In genomic region chr1:226046240-226046639, GRCh38 we compare ENCODE assay signal across 17 cellular contexts. TPM values are rescaled to one million over a fixed set of nuclear protein-coding genes. Genes with fewer than 3 reads are reported as not detected.
DNase-seq lines count a peak whose midpoint lies in the region; ATAC-seq and TF ChIP-seq lines count a peak whose summit lies in the region.
"Had no signal": no experiment of that assay in that cellular context is flagged by ENCODE, and none has a peak within 500 bp of the region (broad histone marks: within the 10 kb centered on the region; RNA-seq: fewer than 3 reads in every experiment).

No MANE protein-coding gene starts in this region.

- peaks cover 57% of the 10 kb centered on the region for H3K4me1 Mint-ChIP-seq in dendritic cell treated with granulocyte-macrophage colony-stimulating factor and Interleukin-4, amounts not matched to agents 40 ng/mL and 50 ng/mL, for 4 days (ENCODE audit: low read depth)

- DNase-seq in Daoy (ENCODE audit: low read depth) = peak; percentile 88
- DNase-seq in PC-9 = peak in 1 of 2 experiments; percentile 14
- DNase-seq in right lobe of liver = no peak
- DNase-seq in activated naive CD4-positive, alpha-beta T cell (lab: John Stamatoyannopoulos, UW) = no peak
- no peak for DNase-seq in upper lobe of left lung
- DNase-seq: activated CD4-positive, alpha-beta T cell treated with anti-CD3 and anti-CD28 coated beads for 4 hours; activated T-cell treated with anti-CD3 and anti-CD28 coated beads, Interleukin-2, amount 50 U/mL, for 4 hours; DMS79 treated with DMSO at 0.1 percent for 48 hours; kidney glomerular epithelial cell; NCI-H1417 treated with DMSO at 0.1 percent for 48 hours; NCI-H345; T-cell had no signal

- no peak overlapping the region for H3K4me3 Mint-ChIP-seq in dendritic cell treated with granulocyte-macrophage colony-stimulating factor and Interleukin-4, amounts not matched to agents 40 ng/mL and 50 ng/mL, for 4 days
- H3K4me3 Mint-ChIP-seq: activated T-cell treated with anti-CD3 and anti-CD28 coated beads, Interleukin-2, amount 50 U/mL, for 4 hours; T-cell; type B pancreatic cell had no signal

- no peaks in the 10 kb centered on the region for H3K27me3 Mint-ChIP-seq in dendritic cell treated with granulocyte-macrophage colony-stimulating factor and Interleukin-4, amounts not matched to agents 40 ng/mL and 50 ng/mL, for 4 days
- H3K27me3 Mint-ChIP-seq: type B pancreatic cell had no signal

- TF ChIP-seq POLR2A in right lobe of liver (IDR thresholded peaks at IDR 0.05) = no peak
- TF ChIP-seq POLR2A in upper lobe of left lung (IDR thresholded peaks at IDR 0.05) = peak in 1 of 4 donors; percentile 7

- no peaks in the 10 kb centered on the region for H4K20me1 ChIP-seq in PC-9 (ENCODE audit: insufficient read depth)

- H3F3A ChIP-seq in PC-9 (ENCODE audit: insufficient read depth, low read depth) = no peaks in the 10 kb centered on the region

- H3K9me3 Mint-ChIP-seq in dendritic cell treated with granulocyte-macrophage colony-stimulating factor and Interleukin-4, amounts not matched to agents 40 ng/mL and 50 ng/mL, for 4 days = peaks cover 6% of the 10 kb centered on the region
- H3K9me3 Mint-ChIP-seq: activated T-cell treated with anti-CD3 and anti-CD28 coated beads, Interleukin-2, amount 50 U/mL, for 4 hours; T-cell; type B pancreatic cell had no signal

- TSS peak; percentile 24 for BruUV-seq in PC-9 (replicated peaks; lab: Mats Ljungman, UMichigan)

- peak in 3 of 4 donors; percentile 55 to 67 (median 59) for ATAC-seq in right lobe of liver
- ATAC-seq in GM18861 (IDR thresholded peaks at IDR 0.05; ENCODE audit: unreplicated experiment) = no peak
- no peak for ATAC-seq in GM18520 (IDR thresholded peaks at IDR 0.05; ENCODE audit: unreplicated experiment)
- ATAC-seq in upper lobe of left lung (ENCODE audit: low FRiP score in 2 of 2) = no peak
- ATAC-seq: activated T-cell treated with anti-CD3 and anti-CD28 coated beads, Interleukin-2, amount 50 U/mL, for 4 hours; T-cell had no signal

- TF ChIP-seq CTCF in PC-9 (conservative IDR thresholded peaks at IDR 0.05) = no peak
- no peak for TF ChIP-seq CTCF in right lobe of liver (IDR thresholded peaks at IDR 0.05)
- TF ChIP-seq CTCF in upper lobe of left lung (IDR thresholded peaks at IDR 0.05) = no peak

- no peaks in the 10 kb centered on the region for H3K9me3 ChIP-seq in PC-9 (ENCODE audit: insufficient read depth, low read depth)
- H3K9me3 ChIP-seq in right lobe of liver = no peaks in the 10 kb centered on the region
- H3K9me3 ChIP-seq in upper lobe of left lung = no peaks in the 10 kb centered on the region
- H3K9me3 ChIP-seq: adrenal gland had no signal

- POLR2A ChIA-PET in PC-9 (lab: Charles Lee; ENCODE audit: unreplicated experiment) = no interaction called here

- no peaks in the 10 kb centered on the region for H3K79me2 ChIP-seq in PC-9 (ENCODE audit: low read depth)

- no peak overlapping the region for H3K4me2 ChIP-seq in PC-9

- intact Hi-C loops in PC-9 (cut with micrococcal nuclease; ENCODE audit: unreplicated experiment) (no loop called here), right lobe of liver (cut with DNase I) (no loop called here)
- intact Hi-C loops in dendritic cell treated with granulocyte-macrophage colony-stimulating factor and Interleukin-4, amounts not matched to agents 40 ng/mL and 50 ng/mL, for 4 days (cut with micrococcal nuclease) = loop anchor here (2.0 kb wide), 1 partner anchor 15 kb away; no protein-coding TSS in a partner anchor

- no peak for TF ChIP-seq EP300 in upper lobe of left lung (IDR thresholded peaks at IDR 0.05)

- peak overlapping the region; percentile 26 for H3K27ac Mint-ChIP-seq in dendritic cell treated with granulocyte-macrophage colony-stimulating factor and Interleukin-4, amounts not matched to agents 40 ng/mL and 50 ng/mL, for 4 days
- H3K27ac Mint-ChIP-seq: T-cell, type B pancreatic cell had no signal

- H3K36me3 Mint-ChIP-seq in dendritic cell treated with granulocyte-macrophage colony-stimulating factor and Interleukin-4, amounts not matched to agents 40 ng/mL and 50 ng/mL, for 4 days (ENCODE audit: low read depth) = no peaks in the 10 kb centered on the region
- H3K36me3 Mint-ChIP-seq: type B pancreatic cell had no signal

- H3K27me3 ChIP-seq in PC-9 (ENCODE audit: insufficient read depth, low read depth) (0 out of 2 replicates have a peak, but pooled peaks cover 2% of the 10 kb centered on the region), right lobe of liver (no peaks in the 10 kb centered on the region), upper lobe of left lung (no peaks in the 10 kb centered on the region)
- H3K27me3 ChIP-seq: adrenal gland had no signal

- no peaks in the 10 kb centered on the region for H3K4me1 ChIP-seq in PC-9 (replicated peaks; ENCODE audit: insufficient read depth)
- H3K4me1 ChIP-seq in right lobe of liver = no peaks in the 10 kb centered on the region
- no peaks in the 10 kb centered on the region for H3K4me1 ChIP-seq in upper lobe of left lung
- H3K4me1 ChIP-seq: adrenal gland had no signal

- 63% methylated on average over 5 of the region's 6 CpGs for WGBS in right lobe of liver (ENCODE audit: insufficient coverage, low coverage, low lambda C conversion rate, missing lambda C conversion rate)
- 88 to 91% methylated on average over 6 of the region's 6 CpGs for WGBS in upper lobe of left lung, 2 donors

- CTCF ChIA-PET in PC-9 (lab: Charles Lee) = no interaction called here

- H3K4me3 ChIP-seq in PC-9 = no peak overlapping the region
- no peak overlapping the region for H3K4me3 ChIP-seq in right lobe of liver
- no peak overlapping the region for H3K4me3 ChIP-seq in upper lobe of left lung
- H3K4me3 ChIP-seq: adrenal gland had no signal

- H3K27ac ChIP-seq in PC-9 = no peak overlapping the region
- no peak overlapping the region for H3K27ac ChIP-seq in right lobe of liver
- H3K27ac ChIP-seq in upper lobe of left lung = no peak overlapping the region
- H3K27ac ChIP-seq: adrenal gland had no signal

- 0 out of 2 replicates have a peak, but pooled peaks cover 3% of the 10 kb centered on the region for H3K9me2 ChIP-seq in PC-9 (ENCODE audit: insufficient read depth)

- H2AFZ ChIP-seq in PC-9 = no peak overlapping the region

- H3K36me3 ChIP-seq in PC-9 (ENCODE audit: low read depth) (no peaks in the 10 kb centered on the region), right lobe of liver (no peaks in the 10 kb centered on the region), upper lobe of left lung (no peaks in the 10 kb centered on the region)
- H3K36me3 ChIP-seq: adrenal gland had no signal

RNA-seq across cellular contexts. Expression of gene H3-3A, which starts 16.3 kb away (rescaled TPM):
- 266 and 305 TPM in 2 replicates for total RNA-seq in Daoy (2014; rRNA removed; shearing (Covaris generic))
- 404 and 584 TPM in 2 replicates for total RNA-seq in PC-9 (2021)
- total RNA-seq in right lobe of liver = 100 to 1,000 TPM; 132 to 185 (median 156) TPM
- 100 to 1,000 TPM; 148 to 453 (median 419) TPM for total RNA-seq in upper lobe of left lung

RNA-seq across cellular contexts. Expression of gene SDE2, which starts 47.1 kb away (rescaled TPM):
- 21.0 and 22.5 TPM in 2 replicates for total RNA-seq in Daoy (2014; rRNA removed; shearing (Covaris generic))
- total RNA-seq in PC-9 (2021) = 16.0 and 17.3 TPM in 2 replicates
- 10 to 100 TPM in 1 of 6 experiments, 1 to 10 TPM in 5; 7.1 to 10.9 (median 8.6) TPM for total RNA-seq in right lobe of liver
- total RNA-seq in upper lobe of left lung = 10 to 100 TPM; 12.1 to 27.8 (median 18.3) TPM

Comparison
In these comparisons a context has a peak if more than half of its experiments do, and no peak if none do; other contexts are left out.
1. ATAC-seq: peak in right lobe of liver (3 of 4); none in GM18861 (single experiment), GM18520 (single experiment) and upper lobe of left lung (0 of 2).